In genomic region chr9:23590601-23591000, GRCh38 we compare ENCODE assay signal across 9 cellular contexts.
A peak's percentile ranks its signal among the peaks of the same experiment; 100 is the strongest.
DNase-seq lines count a peak whose midpoint lies in the region; ATAC-seq and TF ChIP-seq lines count a peak whose summit lies in the region.
"Had no signal": no experiment of that assay in that cellular context is flagged by ENCODE, and none has a peak within 500 bp of the region (broad histone marks: within the 10 kb centered on the region; RNA-seq: fewer than 3 reads in every experiment).

No MANE protein-coding gene starts in this region.

- DNase-seq in cardiac muscle cell (ENCODE audit: low read depth in 1 of 2, low spot score in 1 of 2): no peak
- DNase-seq in Right ventricle myocardium inferior (ENCODE audit: missing footprints): no peak
- DNase-seq in WTC11 (ENCODE audit: low spot score): no peak
- DNase-seq in left lobe of liver (ENCODE audit: low spot score): no peak
- DNase-seq in activated CD4-positive, alpha-beta T cell treated with anti-CD3 and anti-CD28 coated beads, Interleukin-2, amount 50 U/mL, for 4 hours: no peak
- no peak for DNase-seq in type B pancreatic cell (ENCODE audit: extremely low spot score, unreplicated experiment)
- no peak for DNase-seq in GOT3 (lab: John Stamatoyannopoulos, UW)
- DNase-seq: adrenal gland had no signal

- POLR2A ChIA-PET in WTC11 (lab: Charles Lee): no interaction called here

- peaks cover 54% of the 10 kb centered on the region for H3K4me1 ChIP-seq in cardiac muscle cell (ENCODE audit: low read depth)
- H3K4me1 ChIP-seq in urinary bladder (ENCODE audit: insufficient read depth): no peaks in the 10 kb centered on the region

- no peaks in the 10 kb centered on the region for H3K9me3 ChIP-seq in cardiac muscle cell (ENCODE audit: low read depth)
- H3K9me3 ChIP-seq: adrenal gland had no signal

- intact Hi-C loops in Right ventricle myocardium inferior (cut with DNase I): no loop called here

- H3K27ac ChIP-seq in cardiac muscle cell (peak overlapping the region; percentile 71), urinary bladder (ENCODE audit: low read depth) (peak overlapping the region; percentile 38)

- H3K36me3 Mint-ChIP-seq in WTC11 (no peaks in the 10 kb centered on the region), type B pancreatic cell (no peaks in the 10 kb centered on the region)

- no peaks in the 10 kb centered on the region for H3K27me3 ChIP-seq in cardiac muscle cell
- H3K27me3 ChIP-seq: adrenal gland had no signal

- H3K4me3 Mint-ChIP-seq in WTC11 (no peak overlapping the region), type B pancreatic cell (no peak overlapping the region)

- no peaks in the 10 kb centered on the region for H3K36me3 ChIP-seq in cardiac muscle cell
- peaks cover 2% of the 10 kb centered on the region for H3K36me3 ChIP-seq in urinary bladder (ENCODE audit: insufficient read depth)
- H3K36me3 ChIP-seq: adrenal gland had no signal

- peak overlapping the region; percentile 17; the same call in 1 of the 2 replicates for H3K27ac Mint-ChIP-seq in WTC11
- no peak overlapping the region for H3K27ac Mint-ChIP-seq in type B pancreatic cell

- no peaks in the 10 kb centered on the region for H3K9me3 Mint-ChIP-seq in WTC11
- H3K9me3 Mint-ChIP-seq in type B pancreatic cell: no peaks in the 10 kb centered on the region

- CTCF ChIA-PET in WTC11 (lab: Charles Lee): no interaction called here

- TF ChIP-seq CTCF in cardiac muscle cell (IDR thresholded peaks at IDR 0.05; ENCODE audit: low read depth, low read length) (no peak), WTC11 (IDR thresholded peaks at IDR 0.05) (no peak), type B pancreatic cell (conservative IDR thresholded peaks at IDR 0.05) (no peak)

- 61% methylated on average over 2 of the region's 2 CpGs for WGBS in urinary bladder

- H3K4me3 ChIP-seq in cardiac muscle cell: no peak overlapping the region
- peak overlapping the region; percentile 4 for H3K4me3 ChIP-seq in urinary bladder (ENCODE audit: low read depth, low read length)

- no peaks in the 10 kb centered on the region for H3K27me3 Mint-ChIP-seq in WTC11 (ENCODE audit: low read depth)
- H3K27me3 Mint-ChIP-seq in type B pancreatic cell: no peaks in the 10 kb centered on the region

- no peak for ATAC-seq in Right ventricle myocardium inferior
- ATAC-seq in WTC11: no peak
- peak; percentile 28 for ATAC-seq in left lobe of liver

- peaks cover 43% of the 10 kb centered on the region for H3K4me1 Mint-ChIP-seq in WTC11
- H3K4me1 Mint-ChIP-seq in type B pancreatic cell (ENCODE audit: unreplicated experiment): no peaks in the 10 kb centered on the region

TF ChIP-seq in WTC11, 78 proteins besides CTCF, POLR2A, EP300 and RAD21:
- no peak for TF ChIP-seq KAT7 (CRISPR knock-in tag; IDR thresholded peaks at IDR 0.05; ENCODE audit: borderline replicate concordance)
- no peak for TF ChIP-seq SP1 (CRISPR knock-in tag; conservative IDR thresholded peaks at IDR 0.05)
- no peak for TF ChIP-seq ZBTB21 (CRISPR knock-in tag; IDR thresholded peaks at IDR 0.05; ENCODE audit: borderline replicate concordance)
- no peak for TF ChIP-seq HMGXB4 (CRISPR knock-in tag; IDR thresholded peaks at IDR 0.05)
- TF ChIP-seq JUN (CRISPR knock-in tag; IDR thresholded peaks at IDR 0.05): no peak
- no peak for TF ChIP-seq ZNF512 (CRISPR knock-in tag; IDR thresholded peaks at IDR 0.05; ENCODE audit: borderline replicate concordance)
- TF ChIP-seq ERG (CRISPR knock-in tag; IDR thresholded peaks at IDR 0.05): no peak
- TF ChIP-seq ZNF232 (CRISPR knock-in tag; IDR thresholded peaks at IDR 0.05): no peak
- no peak for TF ChIP-seq MYBL2 (CRISPR knock-in tag; IDR thresholded peaks at IDR 0.05)
- TF ChIP-seq EMX1 (CRISPR knock-in tag; IDR thresholded peaks at IDR 0.05): no peak
- TF ChIP-seq E2F1 (CRISPR knock-in tag; IDR thresholded peaks at IDR 0.05): no peak
- no peak for TF ChIP-seq ZNF121 (CRISPR knock-in tag; IDR thresholded peaks at IDR 0.05)
- TF ChIP-seq OVOL2 (CRISPR knock-in tag; IDR thresholded peaks at IDR 0.05; ENCODE audit: borderline replicate concordance): no peak
- no peak for TF ChIP-seq SOX15 (CRISPR knock-in tag; IDR thresholded peaks at IDR 0.05)
- TF ChIP-seq ARID4B (CRISPR knock-in tag; IDR thresholded peaks at IDR 0.05; ENCODE audit: borderline replicate concordance): no peak
- no peak for TF ChIP-seq FOXK1 (CRISPR knock-in tag; IDR thresholded peaks at IDR 0.05)
